In the genomic region with DNA sequence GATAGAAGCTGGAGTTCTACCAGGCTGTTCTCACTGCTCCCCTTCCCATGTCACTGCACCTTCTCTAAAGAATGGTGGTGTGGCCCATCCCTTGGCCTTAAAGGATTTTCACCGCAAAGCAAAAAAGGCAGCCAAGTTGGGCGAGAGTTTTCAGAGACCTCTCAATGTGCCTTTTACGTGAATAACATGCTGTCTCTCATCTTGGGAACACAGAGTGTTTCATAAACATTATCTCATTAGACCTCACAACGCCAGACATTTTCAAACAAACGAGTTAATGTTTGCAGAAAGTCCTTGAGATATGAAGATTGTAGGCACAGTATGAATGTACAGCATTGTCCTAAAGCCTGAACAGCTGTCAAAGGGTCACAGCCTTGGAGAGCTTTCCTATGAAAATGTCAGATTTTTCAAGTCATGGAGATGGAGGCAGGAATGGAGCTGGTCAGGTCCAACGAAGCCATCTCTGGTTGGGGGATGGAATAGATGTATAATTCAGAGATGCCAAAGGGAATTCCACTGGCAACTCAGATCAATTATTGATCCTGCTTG, we compare ENCODE assay signal across 1 cellular context.
A peak's percentile ranks its signal among the peaks of the same experiment; 100 is the strongest.
TF ChIP-seq lines count a peak whose summit lies in the region.

No MANE protein-coding gene starts in this region.

TF ChIP-seq in HepG2, 621 proteins besides CTCF, POLR2A, EP300 and RAD21 (continued from another document and continues in another):
- TF ChIP-seq, protein P1, sequence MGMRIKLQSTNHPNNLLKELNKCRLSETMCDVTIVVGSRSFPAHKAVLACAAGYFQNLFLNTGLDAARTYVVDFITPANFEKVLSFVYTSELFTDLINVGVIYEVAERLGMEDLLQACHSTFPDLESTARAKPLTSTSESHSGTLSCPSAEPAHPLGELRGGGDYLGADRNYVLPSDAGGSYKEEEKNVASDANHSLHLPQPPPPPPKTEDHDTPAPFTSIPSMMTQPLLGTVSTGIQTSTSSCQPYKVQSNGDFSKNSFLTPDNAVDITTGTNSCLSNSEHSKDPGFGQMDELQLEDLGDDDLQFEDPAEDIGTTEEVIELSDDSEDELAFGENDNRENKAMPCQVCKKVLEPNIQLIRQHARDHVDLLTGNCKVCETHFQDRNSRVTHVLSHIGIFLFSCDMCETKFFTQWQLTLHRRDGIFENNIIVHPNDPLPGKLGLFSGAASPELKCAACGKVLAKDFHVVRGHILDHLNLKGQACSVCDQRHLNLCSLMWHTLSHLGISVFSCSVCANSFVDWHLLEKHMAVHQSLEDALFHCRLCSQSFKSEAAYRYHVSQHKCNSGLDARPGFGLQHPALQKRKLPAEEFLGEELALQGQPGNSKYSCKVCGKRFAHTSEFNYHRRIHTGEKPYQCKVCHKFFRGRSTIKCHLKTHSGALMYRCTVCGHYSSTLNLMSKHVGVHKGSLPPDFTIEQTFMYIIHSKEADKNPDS (CRISPR knock-in tag; IDR thresholded peaks at IDR 0.05) = no peak
- TF ChIP-seq NCOR1 (IDR thresholded peaks at IDR 0.05; ENCODE audit: borderline replicate concordance, low read length) = peak; percentile 84; the same call in 1 of the 2 replicates
- TF ChIP-seq, protein P2, sequence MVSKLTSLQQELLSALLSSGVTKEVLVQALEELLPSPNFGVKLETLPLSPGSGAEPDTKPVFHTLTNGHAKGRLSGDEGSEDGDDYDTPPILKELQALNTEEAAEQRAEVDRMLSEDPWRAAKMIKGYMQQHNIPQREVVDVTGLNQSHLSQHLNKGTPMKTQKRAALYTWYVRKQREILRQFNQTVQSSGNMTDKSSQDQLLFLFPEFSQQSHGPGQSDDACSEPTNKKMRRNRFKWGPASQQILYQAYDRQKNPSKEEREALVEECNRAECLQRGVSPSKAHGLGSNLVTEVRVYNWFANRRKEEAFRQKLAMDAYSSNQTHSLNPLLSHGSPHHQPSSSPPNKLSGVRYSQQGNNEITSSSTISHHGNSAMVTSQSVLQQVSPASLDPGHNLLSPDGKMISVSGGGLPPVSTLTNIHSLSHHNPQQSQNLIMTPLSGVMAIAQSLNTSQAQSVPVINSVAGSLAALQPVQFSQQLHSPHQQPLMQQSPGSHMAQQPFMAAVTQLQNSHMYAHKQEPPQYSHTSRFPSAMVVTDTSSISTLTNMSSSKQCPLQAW (CRISPR knock-in tag; IDR thresholded peaks at IDR 0.05) = peak; percentile 82; the same call in 1 of the 2 replicates
- no peak for TF ChIP-seq ZBTB38 (CRISPR knock-in tag; IDR thresholded peaks at IDR 0.05)
- TF ChIP-seq POGZ (CRISPR knock-in tag; IDR thresholded peaks at IDR 0.05) = peak; percentile 79
- TF ChIP-seq GATAD2A (CRISPR knock-in tag; IDR thresholded peaks at IDR 0.05) = peak; percentile 95
- TF ChIP-seq, protein P3, sequence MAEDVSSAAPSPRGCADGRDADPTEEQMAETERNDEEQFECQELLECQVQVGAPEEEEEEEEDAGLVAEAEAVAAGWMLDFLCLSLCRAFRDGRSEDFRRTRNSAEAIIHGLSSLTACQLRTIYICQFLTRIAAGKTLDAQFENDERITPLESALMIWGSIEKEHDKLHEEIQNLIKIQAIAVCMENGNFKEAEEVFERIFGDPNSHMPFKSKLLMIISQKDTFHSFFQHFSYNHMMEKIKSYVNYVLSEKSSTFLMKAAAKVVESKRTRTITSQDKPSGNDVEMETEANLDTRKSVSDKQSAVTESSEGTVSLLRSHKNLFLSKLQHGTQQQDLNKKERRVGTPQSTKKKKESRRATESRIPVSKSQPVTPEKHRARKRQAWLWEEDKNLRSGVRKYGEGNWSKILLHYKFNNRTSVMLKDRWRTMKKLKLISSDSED (CRISPR knock-in tag; IDR thresholded peaks at IDR 0.05) = no peak
- TF ChIP-seq, protein P4, sequence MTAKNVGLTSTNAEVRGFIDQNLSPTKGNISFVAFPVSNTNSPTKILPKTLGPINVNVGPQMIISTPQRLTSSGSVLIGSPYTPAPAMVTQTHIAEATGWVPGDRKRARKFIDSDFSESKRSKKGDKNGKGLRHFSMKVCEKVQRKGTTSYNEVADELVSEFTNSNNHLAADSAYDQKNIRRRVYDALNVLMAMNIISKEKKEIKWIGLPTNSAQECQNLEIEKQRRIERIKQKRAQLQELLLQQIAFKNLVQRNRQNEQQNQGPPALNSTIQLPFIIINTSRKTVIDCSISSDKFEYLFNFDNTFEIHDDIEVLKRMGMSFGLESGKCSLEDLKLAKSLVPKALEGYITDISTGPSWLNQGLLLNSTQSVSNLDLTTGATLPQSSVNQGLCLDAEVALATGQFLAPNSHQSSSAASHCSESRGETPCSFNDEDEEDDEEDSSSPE (CRISPR knock-in tag; IDR thresholded peaks at IDR 0.05) = peak; percentile 65
- peak; percentile 43; the same call in 1 of the 2 replicates for TF ChIP-seq TBX3 (IDR thresholded peaks at IDR 0.05; ENCODE audit: borderline replicate concordance)
- TF ChIP-seq DPF2 (CRISPR knock-in tag; IDR thresholded peaks at IDR 0.05; ENCODE audit: borderline replicate concordance, low read depth) = peak; percentile 66
- TF ChIP-seq, protein P5, sequence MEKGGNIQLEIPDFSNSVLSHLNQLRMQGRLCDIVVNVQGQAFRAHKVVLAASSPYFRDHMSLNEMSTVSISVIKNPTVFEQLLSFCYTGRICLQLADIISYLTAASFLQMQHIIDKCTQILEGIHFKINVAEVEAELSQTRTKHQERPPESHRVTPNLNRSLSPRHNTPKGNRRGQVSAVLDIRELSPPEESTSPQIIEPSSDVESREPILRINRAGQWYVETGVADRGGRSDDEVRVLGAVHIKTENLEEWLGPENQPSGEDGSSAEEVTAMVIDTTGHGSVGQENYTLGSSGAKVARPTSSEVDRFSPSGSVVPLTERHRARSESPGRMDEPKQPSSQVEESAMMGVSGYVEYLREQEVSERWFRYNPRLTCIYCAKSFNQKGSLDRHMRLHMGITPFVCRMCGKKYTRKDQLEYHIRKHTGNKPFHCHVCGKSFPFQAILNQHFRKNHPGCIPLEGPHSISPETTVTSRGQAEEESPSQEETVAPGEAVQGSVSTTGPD (CRISPR knock-in tag; IDR thresholded peaks at IDR 0.05) = no peak
- TF ChIP-seq, protein P6, sequence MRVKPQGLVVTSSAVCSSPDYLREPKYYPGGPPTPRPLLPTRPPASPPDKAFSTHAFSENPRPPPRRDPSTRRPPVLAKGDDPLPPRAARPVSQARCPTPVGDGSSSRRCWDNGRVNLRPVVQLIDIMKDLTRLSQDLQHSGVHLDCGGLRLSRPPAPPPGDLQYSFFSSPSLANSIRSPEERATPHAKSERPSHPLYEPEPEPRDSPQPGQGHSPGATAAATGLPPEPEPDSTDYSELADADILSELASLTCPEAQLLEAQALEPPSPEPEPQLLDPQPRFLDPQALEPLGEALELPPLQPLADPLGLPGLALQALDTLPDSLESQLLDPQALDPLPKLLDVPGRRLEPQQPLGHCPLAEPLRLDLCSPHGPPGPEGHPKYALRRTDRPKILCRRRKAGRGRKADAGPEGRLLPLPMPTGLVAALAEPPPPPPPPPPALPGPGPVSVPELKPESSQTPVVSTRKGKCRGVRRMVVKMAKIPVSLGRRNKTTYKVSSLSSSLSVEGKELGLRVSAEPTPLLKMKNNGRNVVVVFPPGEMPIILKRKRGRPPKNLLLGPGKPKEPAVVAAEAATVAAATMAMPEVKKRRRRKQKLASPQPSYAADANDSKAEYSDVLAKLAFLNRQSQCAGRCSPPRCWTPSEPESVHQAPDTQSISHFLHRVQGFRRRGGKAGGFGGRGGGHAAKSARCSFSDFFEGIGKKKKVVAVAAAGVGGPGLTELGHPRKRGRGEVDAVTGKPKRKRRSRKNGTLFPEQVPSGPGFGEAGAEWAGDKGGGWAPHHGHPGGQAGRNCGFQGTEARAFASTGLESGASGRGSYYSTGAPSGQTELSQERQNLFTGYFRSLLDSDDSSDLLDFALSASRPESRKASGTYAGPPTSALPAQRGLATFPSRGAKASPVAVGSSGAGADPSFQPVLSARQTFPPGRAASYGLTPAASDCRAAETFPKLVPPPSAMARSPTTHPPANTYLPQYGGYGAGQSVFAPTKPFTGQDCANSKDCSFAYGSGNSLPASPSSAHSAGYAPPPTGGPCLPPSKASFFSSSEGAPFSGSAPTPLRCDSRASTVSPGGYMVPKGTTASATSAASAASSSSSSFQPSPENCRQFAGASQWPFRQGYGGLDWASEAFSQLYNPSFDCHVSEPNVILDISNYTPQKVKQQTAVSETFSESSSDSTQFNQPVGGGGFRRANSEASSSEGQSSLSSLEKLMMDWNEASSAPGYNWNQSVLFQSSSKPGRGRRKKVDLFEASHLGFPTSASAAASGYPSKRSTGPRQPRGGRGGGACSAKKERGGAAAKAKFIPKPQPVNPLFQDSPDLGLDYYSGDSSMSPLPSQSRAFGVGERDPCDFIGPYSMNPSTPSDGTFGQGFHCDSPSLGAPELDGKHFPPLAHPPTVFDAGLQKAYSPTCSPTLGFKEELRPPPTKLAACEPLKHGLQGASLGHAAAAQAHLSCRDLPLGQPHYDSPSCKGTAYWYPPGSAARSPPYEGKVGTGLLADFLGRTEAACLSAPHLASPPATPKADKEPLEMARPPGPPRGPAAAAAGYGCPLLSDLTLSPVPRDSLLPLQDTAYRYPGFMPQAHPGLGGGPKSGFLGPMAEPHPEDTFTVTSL (CRISPR knock-in tag; IDR thresholded peaks at IDR 0.05; ENCODE audit: borderline replicate concordance) = peak; percentile 92
- peak; percentile 97 for TF ChIP-seq MIXL1 (CRISPR knock-in tag; IDR thresholded peaks at IDR 0.05)
- peak; percentile 95 for TF ChIP-seq SAP130 (CRISPR knock-in tag; IDR thresholded peaks at IDR 0.05; ENCODE audit: low read depth)
- 0 out of 2 replicates have a peak, but pooled peaks have one; percentile 81 for TF ChIP-seq KDM4B (CRISPR knock-in tag; IDR thresholded peaks at IDR 0.05)
- peak; percentile 35; the same call in 1 of the 2 replicates for TF ChIP-seq KDM5A (IDR thresholded peaks at IDR 0.05; ENCODE audit: borderline replicate concordance, low read length)
- TF ChIP-seq ZIK1 (CRISPR knock-in tag; IDR thresholded peaks at IDR 0.05; ENCODE audit: borderline replicate concordance, low read depth) = no peak
- TF ChIP-seq, protein P7, sequence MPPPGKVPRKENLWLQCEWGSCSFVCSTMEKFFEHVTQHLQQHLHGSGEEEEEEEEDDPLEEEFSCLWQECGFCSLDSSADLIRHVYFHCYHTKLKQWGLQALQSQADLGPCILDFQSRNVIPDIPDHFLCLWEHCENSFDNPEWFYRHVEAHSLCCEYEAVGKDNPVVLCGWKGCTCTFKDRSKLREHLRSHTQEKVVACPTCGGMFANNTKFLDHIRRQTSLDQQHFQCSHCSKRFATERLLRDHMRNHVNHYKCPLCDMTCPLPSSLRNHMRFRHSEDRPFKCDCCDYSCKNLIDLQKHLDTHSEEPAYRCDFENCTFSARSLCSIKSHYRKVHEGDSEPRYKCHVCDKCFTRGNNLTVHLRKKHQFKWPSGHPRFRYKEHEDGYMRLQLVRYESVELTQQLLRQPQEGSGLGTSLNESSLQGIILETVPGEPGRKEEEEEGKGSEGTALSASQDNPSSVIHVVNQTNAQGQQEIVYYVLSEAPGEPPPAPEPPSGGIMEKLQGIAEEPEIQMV (CRISPR knock-in tag; IDR thresholded peaks at IDR 0.05; ENCODE audit: low read depth) = peak; percentile 35; the same call in 1 of the 2 replicates
- peak; percentile 96 for TF ChIP-seq NCOA2 (CRISPR knock-in tag; IDR thresholded peaks at IDR 0.05)
- TF ChIP-seq, protein P8, sequence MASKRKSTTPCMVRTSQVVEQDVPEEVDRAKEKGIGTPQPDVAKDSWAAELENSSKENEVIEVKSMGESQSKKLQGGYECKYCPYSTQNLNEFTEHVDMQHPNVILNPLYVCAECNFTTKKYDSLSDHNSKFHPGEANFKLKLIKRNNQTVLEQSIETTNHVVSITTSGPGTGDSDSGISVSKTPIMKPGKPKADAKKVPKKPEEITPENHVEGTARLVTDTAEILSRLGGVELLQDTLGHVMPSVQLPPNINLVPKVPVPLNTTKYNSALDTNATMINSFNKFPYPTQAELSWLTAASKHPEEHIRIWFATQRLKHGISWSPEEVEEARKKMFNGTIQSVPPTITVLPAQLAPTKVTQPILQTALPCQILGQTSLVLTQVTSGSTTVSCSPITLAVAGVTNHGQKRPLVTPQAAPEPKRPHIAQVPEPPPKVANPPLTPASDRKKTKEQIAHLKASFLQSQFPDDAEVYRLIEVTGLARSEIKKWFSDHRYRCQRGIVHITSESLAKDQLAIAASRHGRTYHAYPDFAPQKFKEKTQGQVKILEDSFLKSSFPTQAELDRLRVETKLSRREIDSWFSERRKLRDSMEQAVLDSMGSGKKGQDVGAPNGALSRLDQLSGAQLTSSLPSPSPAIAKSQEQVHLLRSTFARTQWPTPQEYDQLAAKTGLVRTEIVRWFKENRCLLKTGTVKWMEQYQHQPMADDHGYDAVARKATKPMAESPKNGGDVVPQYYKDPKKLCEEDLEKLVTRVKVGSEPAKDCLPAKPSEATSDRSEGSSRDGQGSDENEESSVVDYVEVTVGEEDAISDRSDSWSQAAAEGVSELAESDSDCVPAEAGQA (IDR thresholded peaks at IDR 0.05; ENCODE audit: low read depth) = 0 out of 2 replicates have a peak, but pooled peaks have one; percentile 36
- TF ChIP-seq, protein P8 (CRISPR knock-in tag; IDR thresholded peaks at IDR 0.05; ENCODE audit: borderline replicate concordance) = 0 out of 2 replicates have a peak, but pooled peaks have one; percentile 28
- TF ChIP-seq, protein P9, sequence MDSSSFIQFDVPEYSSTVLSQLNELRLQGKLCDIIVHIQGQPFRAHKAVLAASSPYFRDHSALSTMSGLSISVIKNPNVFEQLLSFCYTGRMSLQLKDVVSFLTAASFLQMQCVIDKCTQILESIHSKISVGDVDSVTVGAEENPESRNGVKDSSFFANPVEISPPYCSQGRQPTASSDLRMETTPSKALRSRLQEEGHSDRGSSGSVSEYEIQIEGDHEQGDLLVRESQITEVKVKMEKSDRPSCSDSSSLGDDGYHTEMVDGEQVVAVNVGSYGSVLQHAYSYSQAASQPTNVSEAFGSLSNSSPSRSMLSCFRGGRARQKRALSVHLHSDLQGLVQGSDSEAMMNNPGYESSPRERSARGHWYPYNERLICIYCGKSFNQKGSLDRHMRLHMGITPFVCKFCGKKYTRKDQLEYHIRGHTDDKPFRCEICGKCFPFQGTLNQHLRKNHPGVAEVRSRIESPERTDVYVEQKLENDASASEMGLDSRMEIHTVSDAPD (CRISPR knock-in tag; IDR thresholded peaks at IDR 0.05) = peak; percentile 66; the same call in 1 of the 2 replicates
- no peak for TF ChIP-seq RFX3 (CRISPR knock-in tag; IDR thresholded peaks at IDR 0.05)
- TF ChIP-seq MYC (CRISPR knock-in tag; IDR thresholded peaks at IDR 0.05; ENCODE audit: borderline replicate concordance) = no peak
- TF ChIP-seq MED1 (CRISPR knock-in tag; IDR thresholded peaks at IDR 0.05) = peak; percentile 98
